9 cellular contexts compared by ENCODE assay signal in the genomic region with DNA sequence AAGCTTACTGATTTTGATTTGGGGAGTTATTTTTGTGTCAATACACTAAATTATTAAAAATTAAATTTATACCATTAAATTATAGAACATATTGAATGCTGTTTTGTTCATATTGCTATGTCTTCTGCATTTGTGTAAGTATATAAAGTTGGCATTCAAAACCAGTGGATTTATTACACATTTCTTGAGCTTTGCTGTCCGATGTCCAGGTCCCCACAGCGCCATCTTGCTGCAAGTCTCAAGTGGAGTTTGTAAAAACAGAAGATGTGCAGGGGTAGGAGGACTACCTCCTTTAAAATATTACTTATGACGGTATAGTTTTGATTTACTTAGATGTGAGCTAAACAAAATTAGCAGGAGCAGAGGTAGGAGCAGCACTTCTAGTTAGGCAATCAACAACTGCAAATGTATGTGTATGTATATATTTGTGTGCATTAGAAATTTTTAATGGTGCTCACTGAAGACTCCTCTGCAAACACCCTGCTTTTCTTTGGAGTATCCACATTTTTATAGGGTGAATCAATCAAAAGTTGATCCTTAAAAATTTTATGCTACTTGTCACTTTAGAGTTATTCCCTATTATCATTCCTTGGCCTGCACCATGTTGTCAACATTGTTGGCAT. TPM values are rescaled to one million over a fixed set of nuclear protein-coding genes. Genes with fewer than 3 reads are reported as not detected.
A peak's percentile ranks its signal among the peaks of the same experiment; 100 is the strongest.
DNase-seq lines count a peak whose midpoint lies in the region; ATAC-seq, FAIRE-seq and TF ChIP-seq lines count a peak whose summit lies in the region.
"Had no signal": no experiment of that assay in that cellular context is flagged by ENCODE, and none has a peak within 500 bp of the region (broad histone marks: within the 10 kb centered on the region; RNA-seq: fewer than 3 reads in every experiment).

No MANE protein-coding gene starts in this region.

- H3K4me2 ChIP-seq in H1 (ENCODE audit: insufficient read depth in 1 of 2, low read depth in 2 of 2, low read length in 2 of 2), result no peak overlapping the region

- no peak overlapping the region; the same call in 1 of the 2 replicates for H2BK12ac ChIP-seq in H1 (ENCODE audit: low read depth, low read length)

- H4K20me1 ChIP-seq in H1 (replicated peaks in 1 of 2; ENCODE audit: control insufficient read depth in 1 of 2, insufficient read depth in 2 of 2, low read length in 2 of 2), result no peaks in the 10 kb centered on the region

- no peak overlapping the region for H2AFZ ChIP-seq in H1 (ENCODE audit: low read length)

- H3K9me3 Mint-ChIP-seq in CD4-positive, alpha-beta T cell, result no peaks in the 10 kb centered on the region
- no peaks in the 10 kb centered on the region for H3K9me3 Mint-ChIP-seq in HFFc6

- no peak overlapping the region for H3K56ac ChIP-seq in H1 (replicated peaks; ENCODE audit: insufficient read length, low read depth, low read length)

- DNase-seq in CD4-positive, alpha-beta T cell, result peak; percentile 20 to 50 (median 33)
- DNase-seq in HFFc6, result peak; percentile 30
- DNase-seq in activated CD4-positive, alpha-beta T cell treated with anti-CD3 and anti-CD28 coated beads for 1 hour, result peak; percentile 26
- no peak for DNase-seq in H1 (ENCODE audit: low read depth in 1 of 2, low spot score in 2 of 2)
- peak; percentile 65 for DNase-seq in midbrain (lab: John Stamatoyannopoulos, UW)
- no peak for DNase-seq in NCI-H1436 treated with DMSO at 0.1 percent for 48 hours (lab: John Stamatoyannopoulos, UW)

- H3K36me3 ChIP-seq in H1 (ENCODE audit: control insufficient read depth in 2 of 4, insufficient read depth in 4 of 4, low read length in 3 of 4), result no peaks in the 10 kb centered on the region

- no peak overlapping the region for H2BK15ac ChIP-seq in H1 (ENCODE audit: low read length)

- no peak overlapping the region for H2BK120ac ChIP-seq in H1 (replicated peaks; ENCODE audit: low read depth, low read length)

- peaks cover 0 to 17% (median 4%) of the 10 kb centered on the region in 4 experiments; a peak in 4 of 7 replicates for H3K4me1 ChIP-seq in H1 (replicated peaks in 1 of 4; ENCODE audit: control insufficient read depth in 3 of 4, insufficient read depth in 4 of 4, low read length in 3 of 4)

- H2AK5ac ChIP-seq in H1 (ENCODE audit: low read depth, low read length), result no peak overlapping the region

- peak; percentile 66 for TF ChIP-seq CTCF in CD4-positive, alpha-beta T cell (IDR thresholded peaks at IDR 0.05)
- peak; percentile 84 for TF ChIP-seq CTCF in HFFc6 (IDR thresholded peaks at IDR 0.05)
- TF ChIP-seq CTCF in H1 (IDR thresholded peaks at IDR 0.05; ENCODE audit: control extremely low read depth in 1 of 3, insufficient read depth in 1 of 3, low read depth in 1 of 3, low read length in 3 of 3), result peak; percentile 55 to 60 (median 58)

- no peak overlapping the region for H3K4me3 Mint-ChIP-seq in CD4-positive, alpha-beta T cell
- no peak overlapping the region for H3K4me3 Mint-ChIP-seq in HFFc6

- H2BK5ac ChIP-seq in H1 (ENCODE audit: low read depth, low read length), result no peak overlapping the region

- H2BK20ac ChIP-seq in H1 (ENCODE audit: low read length), result no peak overlapping the region

- H3K4me3 ChIP-seq in H1 (ENCODE audit: extremely low read depth in 1 of 4, insufficient read depth in 2 of 4, low read depth in 3 of 4, low read length in 4 of 4), result no peak overlapping the region
- H3K4me3 ChIP-seq: pancreas had no signal

- H3K27ac ChIP-seq in CD4-positive, alpha-beta T cell (ENCODE audit: low read depth, low read length), result no peak overlapping the region
- H3K27ac ChIP-seq in H1 (ENCODE audit: low read depth, low read length), result no peak overlapping the region

- H3K27me3 ChIP-seq in CD4-positive, alpha-beta T cell (ENCODE audit: control insufficient read depth, insufficient read depth, low read length), result no peaks in the 10 kb centered on the region
- H3K27me3 ChIP-seq in H1 (replicated peaks in 1 of 4; ENCODE audit: control insufficient read depth in 3 of 4, extremely low read depth in 1 of 4, insufficient read depth in 3 of 4, low read length in 3 of 4), result no peaks in the 10 kb centered on the region
- H3K27me3 ChIP-seq: pancreas had no signal

- 0 out of 2 replicates have a peak, but pooled peaks cover 3% of the 10 kb centered on the region for H3K79me1 ChIP-seq in H1 (ENCODE audit: low read depth, low read length)

- intact Hi-C loops in CD4-positive, alpha-beta T cell (cut with DNase I, micrococcal nuclease), result loop anchor here in 1 of 2 experiments (2.0 kb wide), 1 partner anchor 305 kb away; no protein-coding TSS in a partner anchor

- H3K14ac ChIP-seq in H1 (ENCODE audit: insufficient read length), result no peak overlapping the region

- TF ChIP-seq EP300 in H1 (IDR thresholded peaks at IDR 0.05; ENCODE audit: borderline replicate concordance in 1 of 2, low read depth in 2 of 2, low read length in 2 of 2), result no peak

- H3K27ac Mint-ChIP-seq in CD4-positive, alpha-beta T cell, result no peak overlapping the region
- H3K27ac Mint-ChIP-seq in HFFc6, result no peak overlapping the region

- FAIRE-seq in H1 (lab: Jason Lieb, UNC), result peak; percentile 42
- FAIRE-seq: pancreas had no signal

- no peak overlapping the region for H3K18ac ChIP-seq in H1 (ENCODE audit: extremely low read depth, low read length)

- no peak overlapping the region for H4K5ac ChIP-seq in H1 (ENCODE audit: insufficient read length, low read depth, low read length)

- peaks cover 8% of the 10 kb centered on the region for H3K36me3 Mint-ChIP-seq in CD4-positive, alpha-beta T cell (ENCODE audit: low read depth)
- no peaks in the 10 kb centered on the region for H3K36me3 Mint-ChIP-seq in HFFc6 (ENCODE audit: low read depth)

- H3K23me2 ChIP-seq in H1 (ENCODE audit: low read depth, low read length), result no peaks in the 10 kb centered on the region

- TF ChIP-seq RAD21 in H1 (IDR thresholded peaks at IDR 0.05 in 1 of 2, conservative IDR thresholded peaks at IDR 0.05 in 1 of 2; ENCODE audit: low read depth in 2 of 2, low read length in 2 of 2), result peak; percentile 50 to 59

- H4K91ac ChIP-seq in H1 (replicated peaks; ENCODE audit: insufficient read length, low read length), result no peak overlapping the region

- H3K9ac ChIP-seq in H1 (replicated peaks in 1 of 4; ENCODE audit: extremely low read depth in 1 of 4, low read depth in 3 of 4, low read length in 3 of 4), result no peak overlapping the region

- no peak overlapping the region for H4K8ac ChIP-seq in H1 (ENCODE audit: extremely low read depth, insufficient read depth, low read length)

- H3K4me1 Mint-ChIP-seq in CD4-positive, alpha-beta T cell (ENCODE audit: low read depth), result peaks cover 39% of the 10 kb centered on the region
- H3K4me1 Mint-ChIP-seq in HFFc6 (ENCODE audit: low read depth), result peaks cover 62% of the 10 kb centered on the region

- no peaks in the 10 kb centered on the region for H3K27me3 Mint-ChIP-seq in CD4-positive, alpha-beta T cell
- H3K27me3 Mint-ChIP-seq in HFFc6 (ENCODE audit: insufficient read depth), result no peaks in the 10 kb centered on the region

- WGBS in H1 (ENCODE audit: extremely low coverage in 1 of 2, insufficient coverage in 1 of 2, insufficient read length in 1 of 2, insufficient replicate concordance in 2 of 2, low coverage in 1 of 2, low lambda C conversion rate in 2 of 2, missing lambda C conversion rate in 1 of 2), 2 experiments, result 35% methylated on average over 3 of the region's 3 CpGs; no CpG with 5 or more reads in 1 of the 2 experiments

- POLR2A ChIA-PET in CD4-positive, alpha-beta T cell (lab: Charles Lee), result interaction anchor here (0.8 to 2.3 kb wide), 4 partner anchors 34 to 310 kb away, joined by 4 to 11 read pairs (median 6); partner anchors contain the start of genes BOD1 and CPEB4
- POLR2A ChIA-PET in H1 (lab: Charles Lee; ENCODE audit: partially characterized antibody), result interaction anchor here (1.0 to 1.8 kb wide), 5 partner anchors 12 to 310 kb away, joined by 3 to 11 read pairs (median 3); no protein-coding TSS in a partner anchor

- H3K9me3 ChIP-seq in CD4-positive, alpha-beta T cell (ENCODE audit: control insufficient read depth, low read length), result no peaks in the 10 kb centered on the region
- H3K9me3 ChIP-seq in H1 (ENCODE audit: insufficient read depth in 2 of 2, low read depth in 1 of 2, low read length in 1 of 2), result no peaks in the 10 kb centered on the region
- H3K9me3 ChIP-seq: pancreas had no signal

- H3K4ac ChIP-seq in H1 (replicated peaks; ENCODE audit: insufficient read length, low read depth, low read length), result no peak overlapping the region

- H3K79me2 ChIP-seq in H1 (ENCODE audit: control insufficient read depth in 1 of 2, insufficient read depth in 2 of 2, low read length in 2 of 2), result peaks cover 0 to 15% of the 10 kb centered on the region in 2 experiments; a peak in 2 of 4 replicates

- peak; percentile 61 for ATAC-seq in CD4-positive, alpha-beta T cell (ENCODE audit: poor library complexity)
- ATAC-seq in GM21723 (IDR thresholded peaks at IDR 0.05; ENCODE audit: unreplicated experiment) (no peak), HG02571 (IDR thresholded peaks at IDR 0.05; ENCODE audit: unreplicated experiment) (no peak)

- no peak overlapping the region for H3K23ac ChIP-seq in H1 (ENCODE audit: insufficient read length)

- CTCF ChIA-PET in CD4-positive, alpha-beta T cell (lab: Charles Lee), result interaction anchor here (0.6 to 1.5 kb wide), 18 partner anchors 10 to 310 kb away, joined by 3 to 6 read pairs (median 4); partner anchors contain the start of genes BOD1 and CPEB4
- CTCF ChIA-PET in H1 (lab: Charles Lee; ENCODE audit: partially characterized antibody), result interaction anchor here (0.6 to 2.3 kb wide), 54 partner anchors 8 to 488 kb away, joined by 3 to 13 read pairs (median 4); partner anchors contain the start of gene CPEB4

- TF ChIP-seq POLR2A in H1 (IDR thresholded peaks at IDR 0.05; ENCODE audit: control extremely low read depth in 1 of 2, low read depth in 2 of 2, low read length in 2 of 2), result no peak

TF ChIP-seq in H1, 55 proteins besides CTCF, POLR2A, EP300 and RAD21 (continues in another document):
- no peak for TF ChIP-seq CTBP2 (IDR thresholded peaks at IDR 0.05; ENCODE audit: borderline replicate concordance, insufficient read depth, insufficient read length, low read length)
- TF ChIP-seq BRCA1 (IDR thresholded peaks at IDR 0.05; ENCODE audit: low read depth, low read length), result no peak
- TF ChIP-seq CBX5 (IDR thresholded peaks at IDR 0.05; ENCODE audit: low read depth, low read length), result no peak
- TF ChIP-seq HDAC2 (IDR thresholded peaks at IDR 0.05; ENCODE audit: borderline replicate concordance in 1 of 2, low read depth in 2 of 2, low read length in 2 of 2), result no peak

RNA-seq across cellular contexts. Expression of gene CPEB4, which starts 37.4 kb away (rescaled TPM):
- 10 to 100 TPM; 18.3 to 19.2 TPM for total RNA-seq in CD4-positive, alpha-beta T cell
- total RNA-seq in HFFc6 (2021; fragmentation: NEBNext Ultra II Directional; extraction: Animal tissue kit (Norgen Biotek cat#: 25700)), result 10 to 100 TPM; 19.5 to 25.9 (median 22.3) TPM
- 13.4 and 14.3 TPM in 2 replicates for total RNA-seq in H1 (2021; fragmentation: NEBNext Ultra II Directional; extraction: Animal tissue kit (Norgen Biotek cat#: 25700))
- 5.7 and 8.4 TPM in 2 replicates for polyA plus RNA-seq in H1 (2011; rRNA removed)
- polyA plus RNA-seq in H1 (2011; cell fraction: cytosol; rRNA removed), result 5.6 TPM
- polyA plus RNA-seq in H1 (2011; cell fraction: nucleus; rRNA removed), result 6.6 TPM
- polyA plus RNA-seq in H1 (2012, experiment 1 of 2), result 8.2 to 11.1 TPM (median 9.9 TPM) in 4 replicates
- polyA plus RNA-seq in H1 (2012, experiment 2 of 2), result 0.79 TPM
- 5.9 TPM for polyA plus RNA-seq in H1 (2013, experiment 1 of 2)
- polyA plus RNA-seq in H1 (2013, experiment 2 of 2), result 4.8 TPM
- 33.2 and 45.1 TPM in 2 replicates for polyA minus RNA-seq in H1 (2011; rRNA and poly(A)+ RNA removed)
- 8.7 TPM for polyA minus RNA-seq in H1 (2011; cell fraction: cytosol; rRNA and poly(A)+ RNA removed)
- 22.2 TPM for polyA minus RNA-seq in H1 (2011; cell fraction: nucleus; rRNA and poly(A)+ RNA removed)

Comparison
In these comparisons a context has a peak if more than half of its experiments do, and no peak if none do; other contexts are left out.
1. DNase-seq: peak in CD4-positive, alpha-beta T cell (10 of 10), HFFc6 (single experiment), activated CD4-positive, alpha-beta T cell treated with anti-CD3 and anti-CD28 coated beads for 1 hour (single experiment) and midbrain (single experiment); none in H1 (0 of 2) and NCI-H1436 treated with DMSO at 0.1 percent for 48 hours (single experiment).
2. Peak in every context shown above with its lines, with median percentiles within 50 percentile points of each other: CTCF ChIP-seq.